ENCODE assay signal across 5 cellular contexts in the genomic region with DNA sequence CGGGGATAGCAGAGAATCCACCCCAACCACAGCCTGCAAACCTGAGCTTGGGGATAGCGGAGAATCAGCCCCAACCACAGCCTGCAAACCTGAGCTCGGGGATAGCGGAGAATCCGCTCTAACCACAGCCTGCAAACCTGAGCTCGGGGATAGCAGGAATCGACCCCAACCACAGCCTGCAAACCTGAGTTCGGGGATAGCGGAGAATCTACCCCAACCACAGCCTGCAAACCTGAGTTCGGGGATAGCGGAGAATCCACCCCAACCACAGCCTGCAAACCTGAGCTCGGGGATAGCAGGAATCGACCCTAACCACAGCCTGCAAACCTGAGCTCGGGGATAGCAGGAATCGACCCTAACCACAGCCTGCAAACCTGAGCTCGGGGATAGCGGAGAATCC. TPM values are rescaled to one million over a fixed set of nuclear protein-coding genes. Genes with fewer than 3 reads are reported as not detected.
"Had no signal": no experiment of that assay in that cellular context is flagged by ENCODE, and none has a peak within 500 bp of the region (broad histone marks: within the 10 kb centered on the region; RNA-seq: fewer than 3 reads in every experiment).

No MANE protein-coding gene starts in this region.

RNA-seq across cellular contexts. Expression of gene SALL3, which starts 37.4 kb away (rescaled TPM):
- total RNA-seq: stomach, subcutaneous adipose tissue, thoracic aorta, tibial nerve, upper lobe of right lung had no signal
- polyA plus RNA-seq: stomach had no signal
